In the genomic region with DNA sequence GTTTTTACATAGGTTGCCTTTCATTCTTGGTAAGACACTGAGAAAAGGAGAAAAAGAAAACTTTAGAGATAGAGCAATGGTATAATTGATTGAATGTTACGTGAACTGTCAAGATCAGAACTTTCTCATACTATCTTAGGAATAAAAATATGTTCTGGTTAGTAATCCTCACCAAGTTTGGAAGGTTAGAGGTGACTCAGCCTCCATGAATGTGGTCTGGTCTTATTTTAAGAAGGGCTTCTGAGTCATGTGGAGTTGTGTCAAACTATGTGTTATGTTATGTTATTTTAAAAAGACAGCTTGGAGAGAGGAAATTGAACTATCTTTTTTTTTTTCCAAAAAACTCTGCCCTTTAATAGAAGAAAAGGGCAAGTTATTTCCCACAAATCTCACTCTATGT, we compare ENCODE assay signal across 1 cellular context.
TF ChIP-seq lines count a peak whose summit lies in the region.

No MANE protein-coding gene starts in this region.

TF ChIP-seq in SK-N-SH, 30 proteins besides CTCF, POLR2A, EP300 and RAD21 (continued from another document):
- TF ChIP-seq NRF1 (IDR thresholded peaks at IDR 0.05; ENCODE audit: low read depth, low read length) (no peak), NFIC (IDR thresholded peaks at IDR 0.05; ENCODE audit: borderline replicate concordance) (peak; percentile 85), ELF1 (IDR thresholded peaks at IDR 0.05) (peak; percentile 24; the same call in 1 of the 2 replicates), RFX5 (IDR thresholded peaks at IDR 0.05; ENCODE audit: low read length) (no peak), TAF1 (IDR thresholded peaks at IDR 0.05; ENCODE audit: borderline replicate concordance, low read depth, low read length) (no peak), REST (IDR thresholded peaks at IDR 0.05; ENCODE audit: low read depth, low read length) (0 out of 2 replicates have a peak, but pooled peaks have one; percentile 12), MEF2A (IDR thresholded peaks at IDR 0.05; ENCODE audit: borderline replicate concordance, low read depth) (peak; percentile 99), MAX (IDR thresholded peaks at IDR 0.05; ENCODE audit: low read depth) (peak; percentile 82), TCF12 (IDR thresholded peaks at IDR 0.05) (peak; percentile 98)
